Comparison of ENCODE assay signal across 21 cellular contexts in the genomic region with DNA sequence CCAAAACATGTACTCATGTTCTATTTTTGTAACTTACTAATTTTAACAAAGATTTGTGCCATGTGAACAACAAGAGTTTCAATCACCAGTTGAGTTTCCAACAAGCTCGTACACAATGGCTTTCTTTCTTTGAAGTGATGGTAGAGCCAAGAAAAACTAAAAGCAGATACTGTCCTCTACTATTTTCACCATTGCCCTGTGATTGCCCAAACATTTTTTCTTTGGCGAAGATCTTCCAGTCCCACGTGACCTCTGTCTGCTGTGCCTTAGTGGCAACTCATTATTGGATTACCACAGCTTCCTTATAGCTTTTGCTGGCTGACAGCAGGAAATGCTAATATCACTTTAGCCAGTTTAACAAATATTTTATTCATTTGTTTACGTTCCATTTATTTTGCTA.
DNase-seq lines count a peak whose midpoint lies in the region; ATAC-seq and TF ChIP-seq lines count a peak whose summit lies in the region.
"Had no signal": no experiment of that assay in that cellular context is flagged by ENCODE, and none has a peak within 500 bp of the region (broad histone marks: within the 10 kb centered on the region; RNA-seq: fewer than 3 reads in every experiment).

No MANE protein-coding gene starts in this region.

- ATAC-seq in GM21381 (IDR thresholded peaks at IDR 0.05; ENCODE audit: unreplicated experiment): no peak
- ATAC-seq: A549 had no signal

- H3K4me1 Mint-ChIP-seq in CD14-positive monocyte: no peaks in the 10 kb centered on the region

- DNase-seq in NCI-H82 (lab: John Stamatoyannopoulos, UW) (peak; percentile 56), foreskin melanocyte (peak; percentile 97), midbrain (lab: John Stamatoyannopoulos, UW) (peak; percentile 31), superior temporal gyrus (ENCODE audit: extremely low spot score) (peak; percentile 79), kidney tubule cell (ENCODE audit: low spot score) (no peak), CD14-positive monocyte (ENCODE audit: low spot score) (no peak)
- DNase-seq: BE2C, GOT3, KG1, MG63, NCI-H1105 treated with DMSO at 0.1 percent for 48 hours, NCI-H146, NCI-H1930, NCI-H446, NCI-H524 treated with DMSO at 0.1 percent for 48 hours, NCI-H774, PC-9, Right ventricle myocardium superior, RPMI8226 had no signal

- H3K36me3 Mint-ChIP-seq in CD14-positive monocyte: no peaks in the 10 kb centered on the region

- H3K4me3 Mint-ChIP-seq in CD14-positive monocyte: no peak overlapping the region

- no peaks in the 10 kb centered on the region for H3K27me3 Mint-ChIP-seq in CD14-positive monocyte (ENCODE audit: low read depth in 3 of 3)

- peaks cover 0 to 5% (median 2%) of the 10 kb centered on the region in 7 donors for H3K9me3 Mint-ChIP-seq in CD14-positive monocyte

- no peak for TF ChIP-seq CTCF in CD14-positive monocyte (IDR thresholded peaks at IDR 0.05)

- intact Hi-C loops in CD14-positive monocyte (cut with micrococcal nuclease): no loop called here

- H3K27ac Mint-ChIP-seq in CD14-positive monocyte: no peak overlapping the region

Comparison
In these comparisons a context has a peak if more than half of its experiments do, and no peak if none do; other contexts are left out.
1. DNase-seq: peak in NCI-H82 (single experiment), foreskin melanocyte (single experiment), midbrain (single experiment) and superior temporal gyrus (single experiment); none in kidney tubule cell (single experiment) and CD14-positive monocyte (single experiment).